Comparison of ENCODE assay signal across 31 cellular contexts in the genomic region with DNA sequence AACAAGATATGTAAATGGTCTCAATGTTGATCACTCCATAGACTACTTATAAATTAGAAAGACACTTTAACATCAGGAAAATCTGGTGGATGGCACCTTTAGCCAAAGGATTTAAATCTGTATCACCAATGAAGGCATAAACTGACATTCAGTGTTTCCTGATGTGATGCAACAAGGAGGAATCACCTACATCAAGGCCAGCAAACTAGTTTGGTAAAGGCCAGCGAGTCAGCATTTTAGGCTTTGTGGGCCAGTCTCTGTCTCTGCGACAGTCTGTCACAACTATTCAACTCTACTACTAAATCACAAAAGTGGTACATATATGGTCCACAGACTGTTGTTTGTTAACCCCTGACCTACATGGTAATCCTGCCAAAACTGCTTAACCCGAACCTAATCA. TPM values are rescaled to one million over a fixed set of nuclear protein-coding genes. Genes with fewer than 3 reads are reported as not detected.
DNase-seq lines count a peak whose midpoint lies in the region; ATAC-seq and TF ChIP-seq lines count a peak whose summit lies in the region.
"Had no signal": no experiment of that assay in that cellular context is flagged by ENCODE, and none has a peak within 500 bp of the region (broad histone marks: within the 10 kb centered on the region; RNA-seq: fewer than 3 reads in every experiment).

No MANE protein-coding gene starts in this region.

- no peak for ATAC-seq in GM23338
- peak; percentile 82 for ATAC-seq in esophagus mucosa
- peak; percentile 56 to 90 (median 71) for ATAC-seq in right lobe of liver
- ATAC-seq: foreskin keratinocyte; heart right ventricle; stimulated activated naive B cell treated with anti-CD40 and anti-IgM and Interleukin-4, amounts not matched to agents 10 μg/mL and 1 μg/mL and 100 μg/mL, for 72 hours had no signal

- intact Hi-C loops in right lobe of liver (cut with DNase I), result no loop called here

- TF ChIP-seq POLR2A in right lobe of liver (IDR thresholded peaks at IDR 0.05), result no peak

- no peak overlapping the region for H3K4me3 ChIP-seq in GM23338
- no peak overlapping the region for H3K4me3 ChIP-seq in right lobe of liver
- H3K4me3 ChIP-seq: BLaER1, heart right ventricle, neural progenitor cell, upper lobe of left lung had no signal

- H3K9me3 Mint-ChIP-seq in GM23338, result no peaks in the 10 kb centered on the region
- H3K9me3 Mint-ChIP-seq: activated naive CD8-positive, alpha-beta T cell treated with anti-CD3 and anti-CD28 coated beads, Interleukin-2, amount 10 ng/mL, durations not matched to agents 7 days and 5 days; central memory CD8-positive, alpha-beta T cell; neural progenitor cell; stimulated activated naive B cell treated with anti-CD40 and anti-IgM and Interleukin-4, amounts not matched to agents 10 μg/mL and 1 μg/mL and 100 μg/mL, for 72 hours; T-helper 2 cell treated with Interferon-gamma antibody and Interleukin-4, amounts not matched to agents 5 μg/mL and 100 μg/mL, for 36 hours had no signal

- H3K36me3 ChIP-seq in GM23338 (ENCODE audit: insufficient read depth) (no peaks in the 10 kb centered on the region), right lobe of liver (no peaks in the 10 kb centered on the region)
- H3K36me3 ChIP-seq: BLaER1, neural progenitor cell had no signal

- WGBS in right lobe of liver (ENCODE audit: insufficient coverage, low coverage, low lambda C conversion rate, missing lambda C conversion rate), result 36% methylated on average over 3 of the region's 3 CpGs

- H3K79me2 ChIP-seq in GM23338 (replicated peaks; ENCODE audit: insufficient read depth), result no peaks in the 10 kb centered on the region

- no peak overlapping the region for H2AFZ ChIP-seq in GM23338
- H2AFZ ChIP-seq: neural progenitor cell had no signal

- H3K36me3 Mint-ChIP-seq in GM23338 (ENCODE audit: low read depth), result no peaks in the 10 kb centered on the region
- H3K36me3 Mint-ChIP-seq: activated naive CD8-positive, alpha-beta T cell treated with anti-CD3 and anti-CD28 coated beads, Interleukin-2, amount 10 ng/mL, durations not matched to agents 7 days and 5 days; neural progenitor cell had no signal

- H3K27me3 Mint-ChIP-seq in GM23338 (ENCODE audit: insufficient read depth, low read depth, poor library complexity), result peaks cover 3% of the 10 kb centered on the region
- H3K27me3 Mint-ChIP-seq: activated naive CD8-positive, alpha-beta T cell treated with anti-CD3 and anti-CD28 coated beads, Interleukin-2, amount 10 ng/mL, durations not matched to agents 7 days and 5 days; central memory CD8-positive, alpha-beta T cell; progenitor cell of endocrine pancreas; stimulated activated naive B cell treated with anti-CD40 and anti-IgM and Interleukin-4, amounts not matched to agents 10 μg/mL and 1 μg/mL and 100 μg/mL, for 72 hours had no signal

- no peaks in the 10 kb centered on the region for H4K20me1 ChIP-seq in GM23338 (replicated peaks; ENCODE audit: insufficient read depth)
- H4K20me1 ChIP-seq: BLaER1 had no signal

- no peak overlapping the region for H3K4me3 Mint-ChIP-seq in GM23338
- H3K4me3 Mint-ChIP-seq: activated naive CD8-positive, alpha-beta T cell treated with anti-CD3 and anti-CD28 coated beads, Interleukin-2, amount 10 ng/mL, durations not matched to agents 7 days and 5 days; central memory CD8-positive, alpha-beta T cell; neural progenitor cell; stimulated activated naive B cell treated with anti-CD40 and anti-IgM and Interleukin-4, amounts not matched to agents 10 μg/mL and 1 μg/mL and 100 μg/mL, for 72 hours; T-helper 2 cell treated with Interferon-gamma antibody and Interleukin-4, amounts not matched to agents 5 μg/mL and 100 μg/mL, for 36 hours had no signal

- H3K9me3 ChIP-seq in right lobe of liver, result no peaks in the 10 kb centered on the region
- H3K9me3 ChIP-seq: BLaER1, heart right ventricle, upper lobe of left lung had no signal

- TF ChIP-seq CTCF in GM23338 (conservative IDR thresholded peaks at IDR 0.05; ENCODE audit: low read depth in 2 of 2), result no peak
- no peak for TF ChIP-seq CTCF in right lobe of liver (IDR thresholded peaks at IDR 0.05)
- TF ChIP-seq CTCF in GM13976 (IDR thresholded peaks at IDR 0.05; ENCODE audit: borderline replicate concordance, control extremely low read depth, extremely low read depth, insufficient read depth, missing control alignments), result no peak

- H3F3A ChIP-seq in GM23338 (replicated peaks; ENCODE audit: low read depth), result no peaks in the 10 kb centered on the region

- H3K27me3 ChIP-seq in GM23338 (ENCODE audit: insufficient read depth) (no peaks in the 10 kb centered on the region), right lobe of liver (no peaks in the 10 kb centered on the region)
- H3K27me3 ChIP-seq: BLaER1, foreskin keratinocyte, heart right ventricle, neural progenitor cell, upper lobe of left lung had no signal

- H3K4me1 Mint-ChIP-seq in GM23338, result no peaks in the 10 kb centered on the region
- H3K4me1 Mint-ChIP-seq: neural progenitor cell had no signal

- in situ Hi-C loops in GM13976 (cut with MboI; ENCODE audit: low sequenced_read_pairs, unreplicated experiment), result no loop called here

- DNase-seq in GM23338 (ENCODE audit: low spot score) (no peak), NOMO-1 treated with DMSO at 0.1 percent for 48 hours (lab: John Stamatoyannopoulos, UW; ENCODE audit: unreplicated experiment) (peak; percentile 27), right lobe of liver (no peak), NCI-H2171 treated with DMSO at 0.1 percent for 48 hours (lab: John Stamatoyannopoulos, UW) (no peak), SW480 (ENCODE audit: low spot score) (no peak), GM13976 (ENCODE audit: low spot score) (no peak), NCI-H345 treated with DMSO at 0.1 percent for 48 hours (lab: John Stamatoyannopoulos, UW; ENCODE audit: unreplicated experiment) (no peak)
- DNase-seq: ACHN; activated CD4-positive, alpha-beta T cell treated with anti-CD3 and anti-CD28 coated beads for 48 hours; activated CD8-positive, alpha-beta memory T cell treated with anti-CD3 and anti-CD28 coated beads for 24 hours; activated gamma-delta T cell; activated naive CD8-positive, alpha-beta T cell treated with anti-CD3 and anti-CD28 coated beads, Interleukin-2, amount 10 ng/mL, durations not matched to agents 7 days and 5 days; activated T-cell treated with anti-CD3 and anti-CD28 coated beads, Interleukin-2, amount 50 U/mL, for 1 hour; dermis blood vessel endothelial cell; DMS53; foreskin keratinocyte; GDM1; heart right ventricle; NCI-H1417 treated with DMSO at 0.1 percent for 48 hours; NCI-H446 treated with DMSO at 0.1 percent for 48 hours; Right ventricle myocardium superior; stimulated activated CD4-positive, alpha-beta T cell treated with anti-CD3 and anti-CD28 coated beads, Interleukin-15, amount 100 ng/mL, for 24 hours; stimulated activated naive B cell treated with anti-CD40 and anti-IgM and Interleukin-4, amounts not matched to agents 10 μg/mL and 1 μg/mL and 100 μg/mL, for 72 hours; upper lobe of left lung had no signal

- H3K27ac ChIP-seq in GM23338 (ENCODE audit: low read depth), result no peak overlapping the region
- H3K27ac ChIP-seq in right lobe of liver, result no peak overlapping the region
- H3K27ac ChIP-seq: BLaER1, foreskin keratinocyte, heart right ventricle, neural progenitor cell, upper lobe of left lung, VCaP had no signal

- no peak overlapping the region for H3K4me2 ChIP-seq in GM23338
- H3K4me2 ChIP-seq: BLaER1, neural progenitor cell had no signal

- H3K4me1 ChIP-seq in GM23338 (ENCODE audit: insufficient read depth) (no peaks in the 10 kb centered on the region), right lobe of liver (no peaks in the 10 kb centered on the region)
- H3K4me1 ChIP-seq: foreskin keratinocyte, heart right ventricle, upper lobe of left lung had no signal

- peak overlapping the region; percentile 48; the same call in 1 of the 2 replicates for H3K27ac Mint-ChIP-seq in GM23338
- H3K27ac Mint-ChIP-seq: activated naive CD8-positive, alpha-beta T cell treated with anti-CD3 and anti-CD28 coated beads, Interleukin-2, amount 10 ng/mL, durations not matched to agents 7 days and 5 days; neural progenitor cell; progenitor cell of endocrine pancreas; stimulated activated naive B cell treated with anti-CD40 and anti-IgM and Interleukin-4, amounts not matched to agents 10 μg/mL and 1 μg/mL and 100 μg/mL, for 72 hours; T-helper 2 cell treated with Interferon-gamma antibody and Interleukin-4, amounts not matched to agents 5 μg/mL and 100 μg/mL, for 36 hours had no signal

- no peaks in the 10 kb centered on the region for H3K9me2 ChIP-seq in GM23338 (ENCODE audit: insufficient read depth)

TF ChIP-seq in GM23338, 12 proteins besides CTCF, POLR2A, EP300 and RAD21 (continues in another document):
- TF ChIP-seq, protein P1, sequence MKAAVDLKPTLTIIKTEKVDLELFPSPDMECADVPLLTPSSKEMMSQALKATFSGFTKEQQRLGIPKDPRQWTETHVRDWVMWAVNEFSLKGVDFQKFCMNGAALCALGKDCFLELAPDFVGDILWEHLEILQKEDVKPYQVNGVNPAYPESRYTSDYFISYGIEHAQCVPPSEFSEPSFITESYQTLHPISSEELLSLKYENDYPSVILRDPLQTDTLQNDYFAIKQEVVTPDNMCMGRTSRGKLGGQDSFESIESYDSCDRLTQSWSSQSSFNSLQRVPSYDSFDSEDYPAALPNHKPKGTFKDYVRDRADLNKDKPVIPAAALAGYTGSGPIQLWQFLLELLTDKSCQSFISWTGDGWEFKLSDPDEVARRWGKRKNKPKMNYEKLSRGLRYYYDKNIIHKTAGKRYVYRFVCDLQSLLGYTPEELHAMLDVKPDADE (IDR thresholded peaks at IDR 0.05), result no peak
- TF ChIP-seq ZNF331 (CRISPR knock-in tag; IDR thresholded peaks at IDR 0.05; ENCODE audit: low read depth) (no peak), CREB1 (CRISPR knock-in tag; IDR thresholded peaks at IDR 0.05; ENCODE audit: low read depth) (no peak), EZH2 (IDR thresholded peaks at IDR 0.05; ENCODE audit: low read depth, unreplicated experiment) (no peak), NANOG (IDR thresholded peaks at IDR 0.05; ENCODE audit: borderline replicate concordance) (no peak), JUNB (IDR thresholded peaks at IDR 0.05; ENCODE audit: unreplicated experiment) (no peak)

RNA-seq across cellular contexts. Expression of a gene that starts 33.3 kb away (rescaled TPM):
- 5.8 and 9.6 TPM in 2 replicates for total RNA-seq in GM23338 (2014; rRNA removed; shearing (Covaris generic))
- polyA plus RNA-seq in GM23338 (2016; fragmentation: Nextera tagmentation; extraction: Ambion mirVana), result 21.6 and 25.3 TPM in 2 replicates
- 8.0 TPM for total RNA-seq in esophagus mucosa
- 1 to 10 TPM; 2.6 to 5.5 (median 3.5) TPM for total RNA-seq in right lobe of liver

RNA-seq across cellular contexts. Expression of a gene that starts 33.4 kb away (rescaled TPM):
- 171 and 266 TPM in 2 replicates for total RNA-seq in GM23338 (2014; rRNA removed; shearing (Covaris generic))
- polyA plus RNA-seq in GM23338 (2016; fragmentation: Nextera tagmentation; extraction: Ambion mirVana), result 873 and 893 TPM in 2 replicates
- 337 TPM for total RNA-seq in esophagus mucosa
- total RNA-seq in right lobe of liver, result 100 to 1,000 TPM; 132 to 314 (median 191) TPM
